Comparison of ENCODE assay signal across 21 cellular contexts in the genomic region with DNA sequence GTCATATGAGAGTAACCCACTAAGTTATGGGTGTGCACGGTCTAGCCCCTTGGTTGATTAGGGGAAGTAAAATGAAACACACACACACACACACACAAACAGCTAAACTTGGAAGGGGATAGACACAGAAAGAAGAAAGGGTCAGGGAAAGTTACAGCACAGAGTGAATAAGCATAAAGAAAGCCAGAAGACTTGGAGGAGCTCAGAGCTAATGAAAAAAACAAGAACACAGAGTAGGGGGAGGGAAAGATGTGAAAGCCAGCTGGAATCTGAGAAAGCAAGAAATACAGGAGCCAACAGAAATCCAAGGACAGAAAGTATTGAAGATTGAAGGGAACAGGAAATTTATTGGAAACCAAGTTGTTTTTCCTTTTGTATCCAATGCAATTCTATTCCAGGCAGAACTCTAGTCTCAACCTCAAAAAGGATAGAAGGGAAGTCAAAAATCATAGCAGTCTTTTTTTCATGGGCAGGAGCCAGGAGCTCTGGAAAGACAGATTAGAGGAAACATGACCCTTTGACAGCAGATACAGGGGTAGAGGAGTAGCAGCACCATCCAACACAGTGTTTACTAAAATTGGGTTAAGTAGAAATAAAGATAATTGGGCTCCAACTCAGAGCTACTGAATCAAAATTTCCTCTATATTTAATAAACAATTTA. TPM values are rescaled to one million over a fixed set of nuclear protein-coding genes. Genes with fewer than 3 reads are reported as not detected.
DNase-seq lines count a peak whose midpoint lies in the region; ATAC-seq lines count a peak whose summit lies in the region.
"Had no signal": no experiment of that assay in that cellular context is flagged by ENCODE, and none has a peak within 500 bp of the region (broad histone marks: within the 10 kb centered on the region; RNA-seq: fewer than 3 reads in every experiment).

No MANE protein-coding gene starts in this region.

- ATAC-seq in sciatic nerve: peak; percentile 94
- ATAC-seq: activated naive CD4-positive, alpha-beta T cell treated with anti-CD3 and anti-CD28 coated beads, Interleukin-2, amount 50 U/mL, for 72 hours; activated T-cell treated with anti-CD3 and anti-CD28 coated beads, Interleukin-2, amount 50 U/mL, for 72 hours; stimulated activated naive CD8-positive, alpha-beta T cell treated with anti-CD3 and anti-CD28 coated beads, Interleukin-15, amount 100 ng/mL, for 72 hours had no signal

- no peaks in the 10 kb centered on the region for H3K4me1 ChIP-seq in SJCRH30
- H3K4me1 ChIP-seq: right lobe of liver, vagina had no signal

- no peaks in the 10 kb centered on the region for H3K9me3 ChIP-seq in SJCRH30 (replicated peaks)
- H3K9me3 ChIP-seq: vagina had no signal

- DNase-seq in NCI-H446 treated with DMSO at 0.1 percent for 48 hours (lab: John Stamatoyannopoulos, UW): peak; percentile 10
- peak; percentile 17 for DNase-seq in fibroblast of peridontal ligament (ENCODE audit: extremely low read depth)
- peak; percentile 52 for DNase-seq in left kidney (ENCODE audit: low read depth, low spot score)
- DNase-seq in sciatic nerve (ENCODE audit: low spot score): no peak
- DNase-seq in SJCRH30: no peak
- DNase-seq in DMS153 treated with DMSO at 0.1 percent for 48 hours (lab: John Stamatoyannopoulos, UW; ENCODE audit: unreplicated experiment): no peak
- DNase-seq in NOMO-1 (lab: John Stamatoyannopoulos, UW; ENCODE audit: unreplicated experiment in 2 of 2): no peak
- DNase-seq in COLO668 (lab: John Stamatoyannopoulos, UW; ENCODE audit: unreplicated experiment): no peak
- DNase-seq: activated B cell treated with CpG ODN at 0.5 μM for 24 hours; activated T-cell treated with anti-CD3 and anti-CD28 coated beads, Interleukin-2, amount 50 U/mL, for 72 hours; brain microvascular endothelial cell; NCI-H187; right lobe of liver; SIG-M5; stimulated activated CD4-positive, alpha-beta T cell treated with anti-CD3 and anti-CD28 coated beads, Interleukin-2, amount 100 ng/mL, for 24 hours; stimulated activated naive CD8-positive, alpha-beta T cell treated with anti-CD3 and anti-CD28 coated beads, Interleukin-15, amount 100 ng/mL, for 72 hours had no signal

- no peaks in the 10 kb centered on the region for H3K36me3 ChIP-seq in SJCRH30
- H3K36me3 ChIP-seq: brain microvascular endothelial cell, right lobe of liver, vagina had no signal

- no peak overlapping the region for H3K4me3 ChIP-seq in SJCRH30
- H3K4me3 ChIP-seq: right lobe of liver, vagina had no signal

- no peak overlapping the region for H3K27ac ChIP-seq in SJCRH30
- H3K27ac ChIP-seq: brain microvascular endothelial cell, right lobe of liver, vagina had no signal

- intact Hi-C loops in sciatic nerve (cut with DNase I): no loop called here

- no peaks in the 10 kb centered on the region for H3K27me3 ChIP-seq in SJCRH30
- H3K27me3 ChIP-seq: brain microvascular endothelial cell, right lobe of liver, vagina had no signal

RNA-seq across cellular contexts. Expression of a gene that starts 10.1 kb away (rescaled TPM):
- total RNA-seq in sciatic nerve: 3.8 TPM
- not detected in 2 replicates for total RNA-seq in SJCRH30 (2014; rRNA removed; shearing (Covaris generic))
- total RNA-seq: activated B cell treated with CpG ODN at 0.5 μM for 24 hours; activated naive CD4-positive, alpha-beta T cell treated with anti-CD3 and anti-CD28 coated beads, Interleukin-2, amount 50 U/mL, for 72 hours; activated T-cell treated with anti-CD3 and anti-CD28 coated beads, Interleukin-2, amount 50 U/mL, for 72 hours; dermis microvascular lymphatic vessel endothelial cell; mononuclear cell; T-helper 2 cell treated with Interferon-gamma antibody and Interleukin-4, amounts not matched to agents 100 ng/mL and 5 ng/mL, for 36 hours had no signal

Comparison
In these comparisons a context has a peak if more than half of its experiments do, and no peak if none do; other contexts are left out.
1. DNase-seq: peak in NCI-H446 treated with DMSO at 0.1 percent for 48 hours (single experiment), fibroblast of peridontal ligament (single experiment) and left kidney (single experiment); none in sciatic nerve (single experiment), SJCRH30 (0 of 2), DMS153 treated with DMSO at 0.1 percent for 48 hours (single experiment), NOMO-1 (0 of 2) and COLO668 (single experiment).